ENCODE assay signal across 26 cellular contexts in the genomic region with DNA sequence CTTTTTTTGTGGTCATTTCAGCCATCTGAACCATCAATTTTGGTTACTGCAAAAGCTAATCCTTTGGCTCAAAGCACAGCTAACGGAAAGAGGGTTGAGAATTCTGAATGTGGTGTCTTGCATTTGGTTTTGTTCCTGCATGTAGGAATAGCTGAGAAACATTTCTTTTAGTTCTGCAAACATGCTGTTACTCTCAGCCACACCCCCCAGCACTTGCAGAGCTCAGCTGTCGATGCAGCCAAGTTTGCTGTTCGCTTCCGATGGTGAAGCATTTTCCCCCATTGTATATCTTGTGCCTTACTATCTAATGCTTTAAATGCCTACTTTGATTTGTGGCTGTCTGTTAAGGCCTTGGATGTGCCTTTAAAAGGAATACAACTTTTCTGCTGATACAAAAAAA.
"Had no signal": no experiment of that assay in that cellular context is flagged by ENCODE, and none has a peak within 500 bp of the region (broad histone marks: within the 10 kb centered on the region; RNA-seq: fewer than 3 reads in every experiment).

No MANE protein-coding gene starts in this region.

- H3K4me1 ChIP-seq: heart left ventricle, left lung, lower lobe of right lung had no signal

- H3K4me3 ChIP-seq: heart left ventricle, left lung, lower lobe of right lung, skin epidermis, thoracic aorta had no signal

- ATAC-seq: activated naive CD8-positive, alpha-beta T cell treated with anti-CD3 and anti-CD28 coated beads, Interleukin-2, amount 50 U/mL, for 24 hours; activated T-cell treated with anti-CD3 and anti-CD28 coated beads, Interleukin-2, amount 50 U/mL, for 4 hours; activated T-helper 17 cell treated with anti-CD3 and anti-CD28 coated beads, Interleukin-2, amount 50 U/mL, for 72 hours; esophagus mucosa; foreskin keratinocyte; heart left ventricle; left lung; lower lobe of right lung; natural killer cell treated with Interleukin-12 subunit alpha and Interleukin-12 subunit beta and Interleukin-15 and Interleukin-18, amount 100 ng/mL, for 72 hours; sciatic nerve; stimulated activated naive CD8-positive, alpha-beta T cell treated with anti-CD3 and anti-CD28 coated beads, Interleukin-15, Interleukin-2, amounts not matched to agents 100 U/mL and 50 U/mL, for 24 hours had no signal

- H3K9me3 ChIP-seq: heart left ventricle, left lung, lower lobe of right lung, thoracic aorta had no signal

- H3K27ac ChIP-seq: foreskin keratinocyte, heart left ventricle, left lung, lower lobe of right lung, skin epidermis, thoracic aorta, WERI-Rb-1 had no signal

- H3K36me3 ChIP-seq: heart left ventricle, left lung, lower lobe of right lung, thoracic aorta, WERI-Rb-1 had no signal

- DNase-seq: activated CD4-positive, alpha-beta memory T cell treated with anti-CD3 and anti-CD28 coated beads for 36 hours; activated CD4-positive, alpha-beta T cell treated with anti-CD3 and anti-CD28 coated beads, Interleukin-2, amount 10 ng/mL, durations not matched to agents 24 days and 14 days; activated CD4-positive, CD25-positive, alpha-beta regulatory T cell treated with anti-CD3 and anti-CD28 coated beads, Interleukin-2, amount 50 U/mL, for 72 hours; activated CD8-positive, alpha-beta memory T cell treated with anti-CD3 and anti-CD28 coated beads, Interleukin-2, amount 50 U/mL, for 48 hours; activated gamma-delta T cell treated with Interleukin-2 at 50 U/mL for 16 hours; activated naive CD8-positive, alpha-beta T cell treated with anti-CD3 and anti-CD28 coated beads, Interleukin-2, amount 50 U/mL, for 24 hours; activated T-cell treated with anti-CD3 and anti-CD28 coated beads, Interleukin-2, amount 50 U/mL, for 4 hours; amygdala; central memory CD4-positive, alpha-beta T cell; foreskin keratinocyte; heart left ventricle; left lung; lower lobe of right lung; mesenchymal stem cell; stimulated activated CD4-positive, alpha-beta T cell treated with anti-CD3 and anti-CD28 coated beads, Interleukin-12 subunit alpha, Interleukin-12 subunit beta, amount 100 ng/mL, for 4 hours; stimulated activated CD4-positive, alpha-beta T cell treated with anti-CD3 and anti-CD28 coated beads, Interleukin-4, amount 100 ng/mL, for 1 hour; stimulated activated naive CD8-positive, alpha-beta T cell treated with anti-CD3 and anti-CD28 coated beads, Interleukin-15, Interleukin-2, amounts not matched to agents 100 U/mL and 50 U/mL, for 24 hours; T-helper 9 cell; trophoblast cell; WERI-Rb-1 had no signal

- H3K27me3 ChIP-seq: foreskin keratinocyte, left lung had no signal
